Comparison of ENCODE assay signal across 24 cellular contexts in genomic region chr17:29102046-29102445, GRCh38. TPM values are rescaled to one million over a fixed set of nuclear protein-coding genes. Genes with fewer than 3 reads are reported as not detected.
A peak's percentile ranks its signal among the peaks of the same experiment; 100 is the strongest.
DNase-seq lines count a peak whose midpoint lies in the region; ATAC-seq, FAIRE-seq and TF ChIP-seq lines count a peak whose summit lies in the region.
"Had no signal": no experiment of that assay in that cellular context is flagged by ENCODE, and none has a peak within 500 bp of the region (broad histone marks: within the 10 kb centered on the region; RNA-seq: fewer than 3 reads in every experiment).

No MANE protein-coding gene starts in this region.

- H3K9me3 Mint-ChIP-seq in dendritic cell treated with granulocyte-macrophage colony-stimulating factor and Interleukin-4, amounts not matched to agents 40 ng/mL and 50 ng/mL, for 4 days = no peaks in the 10 kb centered on the region
- H3K9me3 Mint-ChIP-seq in HFFc6 = no peaks in the 10 kb centered on the region
- H3K9me3 Mint-ChIP-seq: CD8-positive, alpha-beta memory T cell; type B pancreatic cell had no signal

- peaks cover 100% of the 10 kb centered on the region for H3K36me3 Mint-ChIP-seq in dendritic cell treated with granulocyte-macrophage colony-stimulating factor and Interleukin-4, amounts not matched to agents 40 ng/mL and 50 ng/mL, for 4 days (ENCODE audit: low read depth)
- H3K36me3 Mint-ChIP-seq in HFFc6 (ENCODE audit: low read depth) = peaks cover 12% of the 10 kb centered on the region

- H3K4me3 ChIP-seq in SK-N-SH (ENCODE audit: low read depth in 2 of 2, low read length in 1 of 2) (no peak overlapping the region), HEK293 (ENCODE audit: low read depth, low read length) (no peak overlapping the region), gastrocnemius medialis (no peak overlapping the region)

- no peaks in the 10 kb centered on the region for H3F3A ChIP-seq in SK-N-SH (replicated peaks; ENCODE audit: insufficient read depth)

- peak overlapping the region; percentile 3 for H3K27ac Mint-ChIP-seq in dendritic cell treated with granulocyte-macrophage colony-stimulating factor and Interleukin-4, amounts not matched to agents 40 ng/mL and 50 ng/mL, for 4 days
- no peak overlapping the region for H3K27ac Mint-ChIP-seq in HFFc6

- no peaks in the 10 kb centered on the region for H4K20me1 ChIP-seq in SK-N-SH (ENCODE audit: insufficient read depth)

- no peaks in the 10 kb centered on the region for H3K79me2 ChIP-seq in SK-N-SH (ENCODE audit: insufficient read depth)

- no peak overlapping the region for H3K4me3 Mint-ChIP-seq in dendritic cell treated with granulocyte-macrophage colony-stimulating factor and Interleukin-4, amounts not matched to agents 40 ng/mL and 50 ng/mL, for 4 days
- no peak overlapping the region for H3K4me3 Mint-ChIP-seq in HFFc6
- H3K4me3 Mint-ChIP-seq: CD8-positive, alpha-beta memory T cell; type B pancreatic cell had no signal

- DNase-seq in SK-N-SH (peak; percentile 77), gastrocnemius medialis (peak in 1 of 2 donors; percentile 52), HFFc6 (no peak), D721Med (ENCODE audit: insufficient read length, low spot score) (no peak), head of caudate nucleus (no peak)
- DNase-seq: activated CD4-positive, alpha-beta T cell treated with anti-CD3 and anti-CD28 coated beads for 48 hours; activated CD8-positive, alpha-beta memory T cell treated with anti-CD3 and anti-CD28 coated beads, Interleukin-2, amount 50 U/mL, for 4 hours; activated gamma-delta T cell treated with Interleukin-2 at 50 U/mL for 16 hours; anterior cingulate cortex; CD8-positive, alpha-beta memory T cell; hypothalamus; KBM-7; midbrain; NCI-H1048; NCI-H2107; PC-3; stimulated activated naive CD8-positive, alpha-beta T cell treated with anti-CD3 and anti-CD28 coated beads, Interleukin-15, Interleukin-2, amounts not matched to agents 100 U/mL and 50 U/mL, for 24 hours had no signal

- 67% methylated on average over 3 of the region's 3 CpGs for WGBS in SK-N-SH (ENCODE audit: low lambda C conversion rate)

- no peak for TF ChIP-seq RAD21 in SK-N-SH (IDR thresholded peaks at IDR 0.05; ENCODE audit: low read length)

- CTCF ChIA-PET in SK-N-SH (lab: Yijun Ruan, JAX) (interaction anchor here (0.9 to 26.8 kb wide), 10 partner anchors 10 to 375 kb away, joined by 3 to 947 read pairs (median 4); partner anchors contain the start of gene PHF12), HEK293 (lab: Yijun Ruan, JAX) (interaction anchor here (0.8 to 2.8 kb wide), 4 partner anchors 10 to 136 kb away, joined by 3 to 12 read pairs (median 7); no protein-coding TSS in a partner anchor)

- TF ChIP-seq POLR2A in gastrocnemius medialis (IDR thresholded peaks at IDR 0.05) = no peak

- FAIRE-seq in D721Med (lab: Jason Lieb, UNC) = no peak
- FAIRE-seq: G401.6 had no signal

- peaks cover 39% of the 10 kb centered on the region for H3K4me1 Mint-ChIP-seq in dendritic cell treated with granulocyte-macrophage colony-stimulating factor and Interleukin-4, amounts not matched to agents 40 ng/mL and 50 ng/mL, for 4 days (ENCODE audit: low read depth)
- peaks cover 10% of the 10 kb centered on the region for H3K4me1 Mint-ChIP-seq in HFFc6 (ENCODE audit: low read depth)

- H3K9me2 ChIP-seq in SK-N-SH = no peaks in the 10 kb centered on the region

- intact Hi-C loops in dendritic cell treated with granulocyte-macrophage colony-stimulating factor and Interleukin-4, amounts not matched to agents 40 ng/mL and 50 ng/mL, for 4 days (cut with micrococcal nuclease) = loop anchor here (1.0 kb wide), 1 partner anchor 11 kb away; no protein-coding TSS in a partner anchor
- intact Hi-C loops in gastrocnemius medialis (cut with DNase I; ENCODE audit: low total_unique reads) = no loop called here
- intact Hi-C loops in head of caudate nucleus (cut with DNase I) = no loop called here

- H3K4me1 ChIP-seq in SK-N-SH (ENCODE audit: control insufficient read depth in 1 of 2, insufficient read depth in 2 of 2, low read depth in 1 of 2, low read length in 1 of 2) (peaks cover 0 to 30% of the 10 kb centered on the region in 2 experiments; a peak in 2 of 4 replicates), HEK293 (ENCODE audit: control insufficient read depth, insufficient read depth, low read length) (no peaks in the 10 kb centered on the region), gastrocnemius medialis (peaks cover 18 to 19% of the 10 kb centered on the region in 2 donors)

- H3K9me3 ChIP-seq in SK-N-SH = no peaks in the 10 kb centered on the region
- H3K9me3 ChIP-seq in HEK293 (ENCODE audit: control insufficient read depth, insufficient read depth, low read depth, low read length) = no peaks in the 10 kb centered on the region
- H3K9me3 ChIP-seq in gastrocnemius medialis = no peaks in the 10 kb centered on the region
- H3K9me3 ChIP-seq: neutrophil had no signal

- H3K9ac ChIP-seq in SK-N-SH = no peak overlapping the region

- H3K36me3 ChIP-seq in SK-N-SH (replicated peaks in 1 of 2; ENCODE audit: control insufficient read depth in 1 of 2, insufficient read depth in 2 of 2, low read length in 1 of 2) (peaks cover 0 to 12% of the 10 kb centered on the region in 2 experiments), HEK293 (ENCODE audit: control insufficient read depth in 2 of 2, insufficient read depth in 1 of 2, low read length in 2 of 2) (peaks cover 0 to 41% of the 10 kb centered on the region in 2 experiments; a peak in 2 of 3 replicates), gastrocnemius medialis (peaks cover 2 to 93% of the 10 kb centered on the region in 2 donors)

- ATAC-seq in SK-N-SH treated with all-trans-retinoic acid at 6 μM for 48 hours (no peak; the same call in 2 of the 3 replicates), gastrocnemius medialis (peak in 1 of 2 donors; percentile 22)
- ATAC-seq: HCT116; PC-3; stimulated activated naive CD8-positive, alpha-beta T cell treated with anti-CD3 and anti-CD28 coated beads, Interleukin-15, Interleukin-2, amounts not matched to agents 100 U/mL and 50 U/mL, for 24 hours had no signal

- no peak overlapping the region for H3K4me2 ChIP-seq in SK-N-SH

- no peaks in the 10 kb centered on the region for H3K27me3 ChIP-seq in SK-N-SH (ENCODE audit: insufficient read depth)
- H3K27me3 ChIP-seq in gastrocnemius medialis = no peaks in the 10 kb centered on the region
- H3K27me3 ChIP-seq: neutrophil had no signal

- no peaks in the 10 kb centered on the region for H3K27me3 Mint-ChIP-seq in dendritic cell treated with granulocyte-macrophage colony-stimulating factor and Interleukin-4, amounts not matched to agents 40 ng/mL and 50 ng/mL, for 4 days
- no peaks in the 10 kb centered on the region; the same call in 1 of the 2 replicates for H3K27me3 Mint-ChIP-seq in HFFc6 (ENCODE audit: insufficient read depth)
- H3K27me3 Mint-ChIP-seq: CD8-positive, alpha-beta memory T cell had no signal

- H2AFZ ChIP-seq in SK-N-SH (ENCODE audit: low read depth) = no peak overlapping the region

- in situ Hi-C loops in gastrocnemius medialis (cut with MboI; ENCODE audit: low sequenced_read_pairs in 4 of 4) = loop anchor here in 1 of 4 donors (10.0 kb wide), 1 partner anchor 137 kb away; no protein-coding TSS in a partner anchor

- no peak for TF ChIP-seq CTCF in SK-N-SH (IDR thresholded peaks at IDR 0.05)
- no peak for TF ChIP-seq CTCF in HEK293 (tag by site-specific recombination; IDR thresholded peaks at IDR 0.05)
- TF ChIP-seq CTCF in gastrocnemius medialis (IDR thresholded peaks at IDR 0.05 in 4 of 5, conservative IDR thresholded peaks at IDR 0.05 in 1 of 5) = no peak
- no peak for TF ChIP-seq CTCF in HFFc6 (IDR thresholded peaks at IDR 0.05)
- no peak for TF ChIP-seq CTCF in D721Med (IDR thresholded peaks at IDR 0.05; ENCODE audit: insufficient read depth, missing control alignments)

- no peak for TF ChIP-seq EP300 in SK-N-SH (IDR thresholded peaks at IDR 0.05; ENCODE audit: borderline replicate concordance in 1 of 2, low read depth in 1 of 2, low read length in 1 of 2)

- peak overlapping the region in 1 of 2 experiments; percentile 95; a peak in 2 of 4 replicates for H3K27ac ChIP-seq in SK-N-SH (ENCODE audit: low read depth in 2 of 2, low read length in 1 of 2)
- no peak overlapping the region for H3K27ac ChIP-seq in HEK293 (ENCODE audit: extremely low read depth, low read depth, low read length)
- H3K27ac ChIP-seq in gastrocnemius medialis = peak overlapping the region; percentile 44 to 70 (median 59)
- H3K27ac ChIP-seq: neutrophil had no signal

- POLR2A ChIA-PET in SK-N-SH (lab: Yijun Ruan, JAX) = interaction anchor here (0.5 to 2.4 kb wide), 5 partner anchors 10 to 129 kb away, joined by 3 to 7 read pairs (median 3); no protein-coding TSS in a partner anchor
- POLR2A ChIA-PET in HEK293 (lab: Yijun Ruan, JAX) = no interaction called here

TF ChIP-seq in SK-N-SH, 30 proteins besides CTCF, POLR2A, EP300 and RAD21 (continues in another document):
- TF ChIP-seq POLR2AphosphoS5 (IDR thresholded peaks at IDR 0.05; ENCODE audit: low read depth, low read length) = no peak
- TF ChIP-seq NFIC (IDR thresholded peaks at IDR 0.05; ENCODE audit: borderline replicate concordance) = no peak
- TF ChIP-seq YY1 (IDR thresholded peaks at IDR 0.05; ENCODE audit: low read depth) = no peak
- TF ChIP-seq JUND (IDR thresholded peaks at IDR 0.05) = no peak
- TF ChIP-seq RCOR1 (IDR thresholded peaks at IDR 0.05; ENCODE audit: low read length) = no peak
- TF ChIP-seq TAF1 (IDR thresholded peaks at IDR 0.05; ENCODE audit: borderline replicate concordance, low read depth, low read length) = no peak

TF ChIP-seq in SK-N-SH treated with all-trans-retinoic acid at 6 μM for 48 hours, 23 proteins besides CTCF, POLR2A, EP300 and RAD21:
- no peak for TF ChIP-seq CSDC2 (CRISPR knock-in tag; IDR thresholded peaks at IDR 0.05)

TF ChIP-seq in HEK293, 187 proteins besides CTCF, POLR2A, EP300 and RAD21:
- TF ChIP-seq ZNF76 (tag by site-specific recombination; IDR thresholded peaks at IDR 0.05; ENCODE audit: borderline replicate concordance, low read depth) (no peak), ZIC2 (tag by site-specific recombination; IDR thresholded peaks at IDR 0.05) (0 out of 2 replicates have a peak, but pooled peaks have one; percentile 27)

RNA-seq across cellular contexts. Expression of gene PIPOX, which starts 59.1 kb away (rescaled TPM):
- polyA plus RNA-seq in SK-N-SH (2012; rRNA removed) = 0.31 and 0.55 TPM in 2 replicates
- 0.22 and 0.26 TPM in 2 replicates for polyA plus RNA-seq in SK-N-SH (2012; cell fraction: cytosol; rRNA removed)
- 1.8 and 2.6 TPM in 2 replicates for polyA plus RNA-seq in SK-N-SH (2012; cell fraction: nucleus; rRNA removed)
- 1 to 10 TPM in 2 of 4 donors, under 1 TPM in 2; 0.42 to 2.4 (median 1.1) TPM for total RNA-seq in gastrocnemius medialis
- total RNA-seq in HFFc6 (2021; fragmentation: NEBNext Ultra II Directional; extraction: Animal tissue kit (Norgen Biotek cat#: 25700)) = under 1 TPM; 0.17 to 0.73 (median 0.44) TPM
